In the genomic region with DNA sequence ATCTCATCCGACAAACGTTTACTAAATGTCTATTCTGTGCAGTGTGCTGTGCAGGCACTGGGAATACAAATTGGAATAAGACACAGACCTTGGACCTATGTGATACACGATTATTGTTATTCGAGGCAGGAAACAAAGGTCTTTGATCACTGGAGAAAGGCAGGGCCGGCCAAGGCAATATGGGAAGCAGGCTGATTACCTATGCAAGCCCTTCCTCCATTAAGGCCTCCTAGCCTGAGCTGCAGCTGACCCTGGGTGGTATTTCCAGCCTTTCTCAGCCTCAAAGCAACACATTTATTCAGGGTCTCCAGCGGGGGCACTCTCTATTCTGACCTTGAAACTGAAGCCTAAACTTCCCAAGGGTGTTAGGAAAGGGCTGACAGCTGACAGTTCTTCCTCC, we compare ENCODE assay signal across 19 cellular contexts. TPM values are rescaled to one million over a fixed set of nuclear protein-coding genes. Genes with fewer than 3 reads are reported as not detected.
DNase-seq lines count a peak whose midpoint lies in the region; ATAC-seq, FAIRE-seq and TF ChIP-seq lines count a peak whose summit lies in the region.
"Had no signal": no experiment of that assay in that cellular context is flagged by ENCODE, and none has a peak within 500 bp of the region (broad histone marks: within the 10 kb centered on the region; RNA-seq: fewer than 3 reads in every experiment).

No MANE protein-coding gene starts in this region.

- H3K4me3 ChIP-seq in HepG2 (replicated peaks in 1 of 3; ENCODE audit: insufficient read depth in 1 of 3, low read depth in 2 of 3, low read length in 3 of 3) (no peak overlapping the region), right lobe of liver (no peak overlapping the region), K562 (no peak overlapping the region), left lung (no peak overlapping the region)
- H3K4me3 ChIP-seq: SK-N-MC had no signal

- H3K9me3 Mint-ChIP-seq in activated naive CD4-positive, alpha-beta T cell treated with anti-CD3 and anti-CD28 coated beads, Interleukin-2, amount 50 U/mL, for 72 hours = no peaks in the 10 kb centered on the region
- H3K9me3 Mint-ChIP-seq: CD8-positive, alpha-beta T cell; IgD-negative memory B cell had no signal

- H4K20me1 ChIP-seq in HepG2 (ENCODE audit: insufficient read depth, low read length) (no peaks in the 10 kb centered on the region), K562 (replicated peaks; ENCODE audit: control insufficient read depth, insufficient read depth, low read length) (peaks cover 5% of the 10 kb centered on the region)

- POLR2A ChIA-PET in HepG2 (lab: Yijun Ruan, JAX) (interaction anchor here (2.0 kb wide), 1 partner anchor 41 kb away, joined by 8 read pairs; no protein-coding TSS in a partner anchor), K562 (lab: Yijun Ruan, JAX) (interaction anchor here (0.9 to 1.2 kb wide), 2 partner anchors 9 to 32 kb away, joined by 3 to 4 read pairs; no protein-coding TSS in a partner anchor)

- FAIRE-seq in HepG2 (lab: Jason Lieb, UNC) (no peak), K562 (lab: Jason Lieb, UNC) (peak; percentile 29), GM19239 (lab: Jason Lieb, UNC) (no peak)

- H3K27ac ChIP-seq in HepG2 (ENCODE audit: extremely low read length, insufficient read depth, low read length) (no peak overlapping the region), right lobe of liver (no peak overlapping the region), K562 (ENCODE audit: extremely low read depth, low read depth, low read length) (no peak overlapping the region), left lung (no peak overlapping the region)
- H3K27ac ChIP-seq: SK-N-MC had no signal

- H3K4me2 ChIP-seq in HepG2 (ENCODE audit: low read depth, low read length) = no peak overlapping the region
- no peak overlapping the region for H3K4me2 ChIP-seq in K562 (ENCODE audit: insufficient read depth, low read length)

- H3K36me3 Mint-ChIP-seq in activated naive CD4-positive, alpha-beta T cell treated with anti-CD3 and anti-CD28 coated beads, Interleukin-2, amount 50 U/mL, for 72 hours = no peaks in the 10 kb centered on the region
- H3K36me3 Mint-ChIP-seq: CD8-positive, alpha-beta T cell; IgD-negative memory B cell had no signal

- H3K4me1 ChIP-seq in HepG2 (ENCODE audit: insufficient read depth, low read length) (peaks cover 41% of the 10 kb centered on the region), right lobe of liver (no peaks in the 10 kb centered on the region), K562 (replicated peaks in 1 of 2; ENCODE audit: control insufficient read depth in 2 of 2, insufficient read depth in 2 of 2, low read length in 2 of 2) (no peaks in the 10 kb centered on the region; a peak in 2 of 5 replicates), left lung (no peaks in the 10 kb centered on the region)

- CTCF ChIA-PET in HepG2 (lab: Yijun Ruan, JAX; ENCODE audit: low intra/inter-chr PET ratio, low total read pairs) = no interaction called here
- CTCF ChIA-PET in K562 (lab: Yijun Ruan, JAX; ENCODE audit: low intra/inter-chr PET ratio) = no interaction called here

- H2AFZ ChIP-seq in HepG2 (ENCODE audit: low read length) (no peak overlapping the region), K562 (ENCODE audit: low read depth, low read length) (no peak overlapping the region)

- ATAC-seq in HepG2 (no peak), right lobe of liver (no peak), K562 (peak; percentile 12; the same call in 2 of the 3 replicates), left lobe of liver (no peak), left lung (no peak)
- ATAC-seq in activated naive CD4-positive, alpha-beta T cell treated with anti-CD3 and anti-CD28 coated beads, Interleukin-2, amount 50 U/mL, for 72 hours = no peak
- ATAC-seq: CD8-positive, alpha-beta T cell had no signal

- TF ChIP-seq RAD21 in HepG2 (CRISPR knock-in tag; IDR thresholded peaks at IDR 0.05) (no peak), K562 (CRISPR knock-in tag; conservative IDR thresholded peaks at IDR 0.05 in 1 of 2, IDR thresholded peaks at IDR 0.05 in 1 of 2) (no peak)

- H3K9ac ChIP-seq in HepG2 (ENCODE audit: insufficient read depth, low read depth, low read length) (no peak overlapping the region), K562 (ENCODE audit: insufficient read depth in 1 of 2, low read depth in 2 of 2, low read length in 2 of 2) (no peak overlapping the region)

- DNase-seq in HepG2 (ENCODE audit: low spot score) (no peak), right lobe of liver (no peak), K562 (ENCODE audit: extremely low read depth in 1 of 4, low spot score in 3 of 4) (peak in 1 of 4 experiments; percentile 12), left lobe of liver (ENCODE audit: low spot score) (peak; percentile 22), left lung (no peak), T-helper 2 cell (no peak), GM19239 (ENCODE audit: insufficient read length, low spot score) (no peak)
- no peak for DNase-seq in activated naive CD4-positive, alpha-beta T cell treated with anti-CD3 and anti-CD28 coated beads, Interleukin-2, amount 50 U/mL, for 72 hours (ENCODE audit: low spot score in 2 of 2)
- DNase-seq: 8988T; CD8-positive, alpha-beta T cell; DMS79; NCI-H1417; NCI-H187 treated with DMSO at 0.1 percent for 48 hours; NCI-H446 treated with DMSO at 0.1 percent for 48 hours; NCI-H748 treated with DMSO at 0.1 percent for 48 hours had no signal

- H3K27ac Mint-ChIP-seq in activated naive CD4-positive, alpha-beta T cell treated with anti-CD3 and anti-CD28 coated beads, Interleukin-2, amount 50 U/mL, for 72 hours = no peak overlapping the region
- H3K27ac Mint-ChIP-seq: CD8-positive, alpha-beta T cell had no signal

- no peak for TF ChIP-seq POLR2A in HepG2 (IDR thresholded peaks at IDR 0.05; ENCODE audit: insufficient read depth in 1 of 2, low read depth in 2 of 2, low read length in 2 of 2)
- TF ChIP-seq POLR2A in right lobe of liver (IDR thresholded peaks at IDR 0.05) = no peak
- TF ChIP-seq POLR2A in K562 (conservative IDR thresholded peaks at IDR 0.05) = no peak

- TF ChIP-seq CTCF in HepG2 (CRISPR knock-in tag; IDR thresholded peaks at IDR 0.05) (no peak), right lobe of liver (IDR thresholded peaks at IDR 0.05) (no peak), K562 (IDR thresholded peaks at IDR 0.05 in 2 of 3, conservative IDR thresholded peaks at IDR 0.05 in 1 of 3; ENCODE audit: insufficient read depth in 2 of 3, low read depth in 1 of 3, low read length in 3 of 3) (no peak), left lung (IDR thresholded peaks at IDR 0.05) (no peak)

- BruUV-seq in HepG2 (replicated peaks; lab: Mats Ljungman, UMichigan) = no TSS peak
- no TSS peak for BruUV-seq in K562 (replicated peaks; lab: Mats Ljungman, UMichigan)

- no peaks in the 10 kb centered on the region for H3K9me1 ChIP-seq in K562 (ENCODE audit: control insufficient read depth, insufficient read depth, low read length)

- intact Hi-C loops in HepG2 (cut with micrococcal nuclease; ENCODE audit: unreplicated experiment) (no loop called here), right lobe of liver (cut with DNase I) (no loop called here), K562 (cut with micrococcal nuclease) (no loop called here), left lung (cut with DNase I) (no loop called here)

- H3K9me3 ChIP-seq in HepG2 (ENCODE audit: low read length) = no peaks in the 10 kb centered on the region
- no peaks in the 10 kb centered on the region for H3K9me3 ChIP-seq in right lobe of liver
- no peaks in the 10 kb centered on the region for H3K9me3 ChIP-seq in K562 (replicated peaks; ENCODE audit: control insufficient read depth, insufficient read depth, low read depth, low read length)
- no peaks in the 10 kb centered on the region for H3K9me3 ChIP-seq in left lung

- H3K79me2 ChIP-seq in HepG2 (ENCODE audit: insufficient read depth, low read length) (no peaks in the 10 kb centered on the region), K562 (ENCODE audit: control insufficient read depth, insufficient read depth, low read length) (peaks cover 14% of the 10 kb centered on the region)

- H3K27me3 ChIP-seq in HepG2 (ENCODE audit: control insufficient read depth in 1 of 2, insufficient read depth in 2 of 2, low read length in 2 of 2) = peaks cover 0 to 2% of the 10 kb centered on the region in 2 experiments; a peak in 1 of 5 replicates
- no peaks in the 10 kb centered on the region for H3K27me3 ChIP-seq in right lobe of liver
- H3K27me3 ChIP-seq in K562 (ENCODE audit: control insufficient read depth in 2 of 2, insufficient read depth in 2 of 2, low read length in 2 of 2) = no peaks in the 10 kb centered on the region
- no peaks in the 10 kb centered on the region for H3K27me3 ChIP-seq in left lung

- TF ChIP-seq EP300 in HepG2 (IDR thresholded peaks at IDR 0.05; ENCODE audit: low read depth in 2 of 2, low read length in 2 of 2) (no peak), HepG2 (CRISPR knock-in tag; IDR thresholded peaks at IDR 0.05; ENCODE audit: borderline replicate concordance) (no peak), K562 (IDR thresholded peaks at IDR 0.05; ENCODE audit: low read length) (no peak)

- H3K36me3 ChIP-seq in HepG2 (replicated peaks in 1 of 2; ENCODE audit: control insufficient read depth in 1 of 2, insufficient read depth in 2 of 2, low read length in 2 of 2) (no peaks in the 10 kb centered on the region), right lobe of liver (no peaks in the 10 kb centered on the region), K562 (ENCODE audit: control insufficient read depth, insufficient read depth, low read length) (peaks cover 75% of the 10 kb centered on the region), left lung (peaks cover 0 to 3% of the 10 kb centered on the region in 2 donors)

- in situ Hi-C loops in HepG2 (cut with HindIII; ENCODE audit: extremely low pct_ligation_motif_present, low pct_unique_long_range_greater_than_20kb) = no loop called here
- in situ Hi-C loops in K562 (cut with MboI) = no loop called here

- WGBS in HepG2 (ENCODE audit: low lambda C conversion rate) = 18% methylated on average over 6 of the region's 6 CpGs
- 68% methylated on average over 5 of the region's 6 CpGs for WGBS in right lobe of liver (ENCODE audit: insufficient coverage, low coverage, low lambda C conversion rate, missing lambda C conversion rate)
- 83% methylated on average over 6 of the region's 6 CpGs for WGBS in K562 (ENCODE audit: insufficient coverage, low coverage, missing lambda C conversion rate)

RNA-seq across cellular contexts. Expression of a gene that starts 13.4 kb away (rescaled TPM):
- total RNA-seq in HepG2 (2016; rRNA removed; fragmentation: Illumina TruSeq; extraction: Trizol) (not detected in 2 replicates), right lobe of liver (1 to 10 TPM in 1 of 6 experiments, under 1 TPM in 2, not detected in 3; 0.42 to 1.4 (median 0.62) TPM), K562 (2014; rRNA removed) (43.4 and 54.9 TPM in 2 replicates), K562 (2014; rRNA removed; fragmentation: Illumina TruSeq; extraction: Trizol) (47.3 and 50.5 TPM in 2 replicates), K562 (2015; rRNA removed; fragmentation: Illumina TruSeq; extraction: Trizol) (20.6 and 21.4 TPM in 2 replicates), K562 (2021) (42.9 and 53.1 TPM in 2 replicates), left lobe of liver (0.75 TPM), left lung (10 to 100 TPM; 21.0 to 46.0 TPM)
- total RNA-seq in HepG2 (2016; cell fraction: cytosol; rRNA removed; fragmentation: Illumina TruSeq; extraction: Trizol; ENCODE audit: low read depth) = not detected in 2 replicates
- total RNA-seq in HepG2 (2016; cell fraction: insoluble cytoplasmic fraction; rRNA removed; fragmentation: Illumina TruSeq; extraction: Trizol) = not detected in 2 replicates
- not detected in 2 replicates for total RNA-seq in HepG2 (2016; cell fraction: membrane; rRNA removed; fragmentation: Illumina TruSeq; extraction: Trizol)
- not detected in 2 replicates for total RNA-seq in HepG2 (2016; cell fraction: nucleus; rRNA removed; fragmentation: Illumina TruSeq; extraction: Trizol)
- polyA plus RNA-seq in HepG2 (2011; rRNA removed) (not detected in 2 replicates), K562 (2011; rRNA removed) (34.7 and 40.1 TPM in 2 replicates), K562 (2014; fragmentation: Illumina TruSeq; extraction: Trizol) (62.4 and 68.4 TPM in 2 replicates), K562 (2014; fragmentation: Nextera tagmentation; extraction: Ambion mirVana) (10 to 100 TPM; 50.4 to 62.9 TPM), K562 (2014; rRNA removed) (49.1 and 56.0 TPM in 2 replicates)
- polyA plus RNA-seq in HepG2 (2011; cell fraction: cytosol; rRNA removed) = not detected in 2 replicates
- not detected in 2 replicates for polyA plus RNA-seq in HepG2 (2011; cell fraction: nucleus; rRNA removed)
- polyA plus RNA-seq in HepG2 (2012) = not detected in 2 replicates
- not detected in 2 replicates for polyA plus RNA-seq in HepG2 (2016; cell fraction: cytosol; fragmentation: Illumina TruSeq; extraction: Trizol; ENCODE audit: low read depth)
- not detected in 2 replicates for polyA plus RNA-seq in HepG2 (2016; cell fraction: insoluble cytoplasmic fraction; fragmentation: Illumina TruSeq; extraction: Trizol; ENCODE audit: low read depth)
- not detected in 2 replicates for polyA plus RNA-seq in HepG2 (2016; cell fraction: membrane; fragmentation: Illumina TruSeq; extraction: Trizol; ENCODE audit: low read depth)
- polyA plus RNA-seq in HepG2 (2016; cell fraction: nucleus; fragmentation: Illumina TruSeq; extraction: Trizol; ENCODE audit: insufficient read depth, low read depth) = not detected in 2 replicates
- polyA minus RNA-seq in HepG2 (2011; rRNA and poly(A)+ RNA removed; ENCODE audit: low replicate concordance) = 0.36 and 9.8 TPM in 2 replicates
- not detected in 2 replicates for polyA minus RNA-seq in HepG2 (2011; cell fraction: cytosol; rRNA and poly(A)+ RNA removed)
- polyA minus RNA-seq in HepG2 (2011; cell fraction: nucleus; rRNA and poly(A)+ RNA removed) = not detected in 2 replicates
- total RNA-seq in K562 (2011; cell fraction: chromatin; rRNA removed; ENCODE audit: low replicate concordance) = 78.1 and 101 TPM in 2 replicates
- total RNA-seq in K562 (2011; cell fraction: nucleolus; rRNA removed) = 67.5 and 71.5 TPM in 2 replicates
- 66.0 and 71.4 TPM in 2 replicates for total RNA-seq in K562 (2011; cell fraction: nucleoplasm; rRNA removed)
- polyA plus RNA-seq in K562 (2011; cell fraction: cytosol; rRNA removed) = 35.5 and 41.2 TPM in 2 replicates
- 54.0 and 74.4 TPM in 2 replicates for polyA plus RNA-seq in K562 (2011; cell fraction: nucleus; rRNA removed)
- 30.1 and 68.3 TPM in 2 replicates for polyA plus RNA-seq in K562 (2012)
- 31.5 and 36.3 TPM in 2 replicates for polyA minus RNA-seq in K562 (2011; rRNA and poly(A)+ RNA removed)
- 14.5 and 27.7 TPM in 2 replicates for polyA minus RNA-seq in K562 (2011; cell fraction: cytosol; rRNA and poly(A)+ RNA removed)
- polyA minus RNA-seq in K562 (2011; cell fraction: nucleus; rRNA and poly(A)+ RNA removed) = 20.6 and 35.8 TPM in 2 replicates
- total RNA-seq in activated naive CD4-positive, alpha-beta T cell treated with anti-CD3 and anti-CD28 coated beads, Interleukin-2, amount 50 U/mL, for 72 hours = 1 to 10 TPM; 1.0 to 3.0 TPM
- total RNA-seq: CD8-positive, alpha-beta T cell; LHCN-M2 had no signal
- polyA plus RNA-seq: BJ had no signal

RNA-seq across cellular contexts. Expression of a gene that starts 44.5 kb away (rescaled TPM):
- total RNA-seq in HepG2 (2016; rRNA removed; fragmentation: Illumina TruSeq; extraction: Trizol) (0.49 and 0.84 TPM in 2 replicates), right lobe of liver (1 to 10 TPM in 5 of 6 experiments, under 1 TPM in 1; 0.81 to 5.0 (median 2.3) TPM), K562 (2014; rRNA removed) (not detected in 2 replicates), K562 (2014; rRNA removed; fragmentation: Illumina TruSeq; extraction: Trizol) (not detected in 2 replicates), K562 (2015; rRNA removed; fragmentation: Illumina TruSeq; extraction: Trizol) (not detected in 2 replicates), K562 (2021) (not detected in 2 replicates), left lobe of liver (4.0 TPM), left lung (10 to 100 TPM; 17.5 to 30.2 TPM)
- total RNA-seq in HepG2 (2016; cell fraction: cytosol; rRNA removed; fragmentation: Illumina TruSeq; extraction: Trizol; ENCODE audit: low read depth) = 0.35 and 0.51 TPM in 2 replicates
- 0.13 and 0.39 TPM in 2 replicates for total RNA-seq in HepG2 (2016; cell fraction: insoluble cytoplasmic fraction; rRNA removed; fragmentation: Illumina TruSeq; extraction: Trizol)
- 0.77 and 0.79 TPM in 2 replicates for total RNA-seq in HepG2 (2016; cell fraction: membrane; rRNA removed; fragmentation: Illumina TruSeq; extraction: Trizol)
- 0.68 and 0.97 TPM in 2 replicates for total RNA-seq in HepG2 (2016; cell fraction: nucleus; rRNA removed; fragmentation: Illumina TruSeq; extraction: Trizol)
- polyA plus RNA-seq in HepG2 (2011; rRNA removed) (0.12 and 0.30 TPM in 2 replicates), K562 (2011; rRNA removed) (not detected in 2 replicates), K562 (2014; fragmentation: Illumina TruSeq; extraction: Trizol) (0.18 TPM in 1 of 2 replicates, not detected in the other), K562 (2014; fragmentation: Nextera tagmentation; extraction: Ambion mirVana) (not detected), K562 (2014; rRNA removed) (not detected in 2 replicates)
- 0.24 and 0.50 TPM in 2 replicates for polyA plus RNA-seq in HepG2 (2011; cell fraction: cytosol; rRNA removed)
- polyA plus RNA-seq in HepG2 (2011; cell fraction: nucleus; rRNA removed) = 0.43 TPM in 2 replicates
- polyA plus RNA-seq in HepG2 (2012) = 0.16 TPM in 1 of 2 replicates, not detected in the other
- 0.34 and 0.45 TPM in 2 replicates for polyA plus RNA-seq in HepG2 (2016; cell fraction: cytosol; fragmentation: Illumina TruSeq; extraction: Trizol; ENCODE audit: low read depth)
- polyA plus RNA-seq in HepG2 (2016; cell fraction: insoluble cytoplasmic fraction; fragmentation: Illumina TruSeq; extraction: Trizol; ENCODE audit: low read depth) = 0.56 and 0.64 TPM in 2 replicates
- polyA plus RNA-seq in HepG2 (2016; cell fraction: membrane; fragmentation: Illumina TruSeq; extraction: Trizol; ENCODE audit: low read depth) = 0.62 and 0.69 TPM in 2 replicates
- polyA plus RNA-seq in HepG2 (2016; cell fraction: nucleus; fragmentation: Illumina TruSeq; extraction: Trizol; ENCODE audit: insufficient read depth, low read depth) = 1.0 and 1.6 TPM in 2 replicates
- 0.34 and 1.1 TPM in 2 replicates for polyA minus RNA-seq in HepG2 (2011; rRNA and poly(A)+ RNA removed; ENCODE audit: low replicate concordance)
- not detected in 2 replicates for polyA minus RNA-seq in HepG2 (2011; cell fraction: cytosol; rRNA and poly(A)+ RNA removed)
- polyA minus RNA-seq in HepG2 (2011; cell fraction: nucleus; rRNA and poly(A)+ RNA removed) = not detected in 2 replicates
- not detected in 2 replicates for total RNA-seq in K562 (2011; cell fraction: chromatin; rRNA removed; ENCODE audit: low replicate concordance)
- total RNA-seq in K562 (2011; cell fraction: nucleolus; rRNA removed) = not detected in 2 replicates
- not detected in 2 replicates for total RNA-seq in K562 (2011; cell fraction: nucleoplasm; rRNA removed)
- polyA plus RNA-seq in K562 (2011; cell fraction: cytosol; rRNA removed) = not detected in 2 replicates
- not detected in 2 replicates for polyA plus RNA-seq in K562 (2011; cell fraction: nucleus; rRNA removed)
- polyA plus RNA-seq in K562 (2012) = not detected in 2 replicates
- not detected in 2 replicates for polyA minus RNA-seq in K562 (2011; rRNA and poly(A)+ RNA removed)
- polyA minus RNA-seq in K562 (2011; cell fraction: cytosol; rRNA and poly(A)+ RNA removed) = not detected in 2 replicates
- not detected in 2 replicates for polyA minus RNA-seq in K562 (2011; cell fraction: nucleus; rRNA and poly(A)+ RNA removed)
- not detected for total RNA-seq in activated naive CD4-positive, alpha-beta T cell treated with anti-CD3 and anti-CD28 coated beads, Interleukin-2, amount 50 U/mL, for 72 hours

Comparison
In these comparisons a context has a peak if more than half of its experiments do, and no peak if none do; other contexts are left out.
1. RNA of a gene that starts 13.4 kb away (total RNA-seq): 20.6 to 101 TPM in K562 and 21.0 to 46.0 TPM in left lung; 1.0 to 3.0 TPM in activated naive CD4-positive, alpha-beta T cell treated with anti-CD3 and anti-CD28 coated beads, Interleukin-2, amount 50 U/mL, for 72 hours, 0.75 TPM in left lobe of liver (single experiment), 0.42 to 1.4 TPM in right lobe of liver and not detected in HepG2; every median in the first group is over 4 times any median in the second.